1 cellular context compared by ENCODE assay signal in the genomic region with DNA sequence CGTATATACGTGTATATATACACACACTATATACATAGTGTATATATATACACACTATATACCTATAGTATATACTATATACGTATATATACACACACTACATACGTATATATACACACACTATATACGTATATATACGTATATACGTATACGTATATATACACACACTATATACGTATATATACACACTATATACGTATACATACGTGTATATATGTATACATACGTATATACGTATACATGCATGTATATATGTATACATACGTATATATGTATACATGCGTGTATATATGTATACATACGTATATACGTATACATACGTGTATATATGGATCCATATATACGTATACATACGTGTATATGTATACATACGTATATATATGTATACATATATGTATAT.
A peak's percentile ranks its signal among the peaks of the same experiment; 100 is the strongest.
TF ChIP-seq lines count a peak whose summit lies in the region.

No MANE protein-coding gene starts in this region.

TF ChIP-seq in K562, 482 proteins besides CTCF, POLR2A, EP300 and RAD21 (continued from another document and continues in another):
- TF ChIP-seq, protein P1, sequence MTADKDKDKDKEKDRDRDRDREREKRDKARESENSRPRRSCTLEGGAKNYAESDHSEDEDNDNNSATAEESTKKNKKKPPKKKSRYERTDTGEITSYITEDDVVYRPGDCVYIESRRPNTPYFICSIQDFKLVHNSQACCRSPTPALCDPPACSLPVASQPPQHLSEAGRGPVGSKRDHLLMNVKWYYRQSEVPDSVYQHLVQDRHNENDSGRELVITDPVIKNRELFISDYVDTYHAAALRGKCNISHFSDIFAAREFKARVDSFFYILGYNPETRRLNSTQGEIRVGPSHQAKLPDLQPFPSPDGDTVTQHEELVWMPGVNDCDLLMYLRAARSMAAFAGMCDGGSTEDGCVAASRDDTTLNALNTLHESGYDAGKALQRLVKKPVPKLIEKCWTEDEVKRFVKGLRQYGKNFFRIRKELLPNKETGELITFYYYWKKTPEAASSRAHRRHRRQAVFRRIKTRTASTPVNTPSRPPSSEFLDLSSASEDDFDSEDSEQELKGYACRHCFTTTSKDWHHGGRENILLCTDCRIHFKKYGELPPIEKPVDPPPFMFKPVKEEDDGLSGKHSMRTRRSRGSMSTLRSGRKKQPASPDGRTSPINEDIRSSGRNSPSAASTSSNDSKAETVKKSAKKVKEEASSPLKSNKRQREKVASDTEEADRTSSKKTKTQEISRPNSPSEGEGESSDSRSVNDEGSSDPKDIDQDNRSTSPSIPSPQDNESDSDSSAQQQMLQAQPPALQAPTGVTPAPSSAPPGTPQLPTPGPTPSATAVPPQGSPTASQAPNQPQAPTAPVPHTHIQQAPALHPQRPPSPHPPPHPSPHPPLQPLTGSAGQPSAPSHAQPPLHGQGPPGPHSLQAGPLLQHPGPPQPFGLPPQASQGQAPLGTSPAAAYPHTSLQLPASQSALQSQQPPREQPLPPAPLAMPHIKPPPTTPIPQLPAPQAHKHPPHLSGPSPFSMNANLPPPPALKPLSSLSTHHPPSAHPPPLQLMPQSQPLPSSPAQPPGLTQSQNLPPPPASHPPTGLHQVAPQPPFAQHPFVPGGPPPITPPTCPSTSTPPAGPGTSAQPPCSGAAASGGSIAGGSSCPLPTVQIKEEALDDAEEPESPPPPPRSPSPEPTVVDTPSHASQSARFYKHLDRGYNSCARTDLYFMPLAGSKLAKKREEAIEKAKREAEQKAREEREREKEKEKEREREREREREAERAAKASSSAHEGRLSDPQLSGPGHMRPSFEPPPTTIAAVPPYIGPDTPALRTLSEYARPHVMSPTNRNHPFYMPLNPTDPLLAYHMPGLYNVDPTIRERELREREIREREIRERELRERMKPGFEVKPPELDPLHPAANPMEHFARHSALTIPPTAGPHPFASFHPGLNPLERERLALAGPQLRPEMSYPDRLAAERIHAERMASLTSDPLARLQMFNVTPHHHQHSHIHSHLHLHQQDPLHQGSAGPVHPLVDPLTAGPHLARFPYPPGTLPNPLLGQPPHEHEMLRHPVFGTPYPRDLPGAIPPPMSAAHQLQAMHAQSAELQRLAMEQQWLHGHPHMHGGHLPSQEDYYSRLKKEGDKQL (CRISPR knock-in tag; IDR thresholded peaks at IDR 0.05; ENCODE audit: borderline replicate concordance): no peak
- TF ChIP-seq, protein P2, sequence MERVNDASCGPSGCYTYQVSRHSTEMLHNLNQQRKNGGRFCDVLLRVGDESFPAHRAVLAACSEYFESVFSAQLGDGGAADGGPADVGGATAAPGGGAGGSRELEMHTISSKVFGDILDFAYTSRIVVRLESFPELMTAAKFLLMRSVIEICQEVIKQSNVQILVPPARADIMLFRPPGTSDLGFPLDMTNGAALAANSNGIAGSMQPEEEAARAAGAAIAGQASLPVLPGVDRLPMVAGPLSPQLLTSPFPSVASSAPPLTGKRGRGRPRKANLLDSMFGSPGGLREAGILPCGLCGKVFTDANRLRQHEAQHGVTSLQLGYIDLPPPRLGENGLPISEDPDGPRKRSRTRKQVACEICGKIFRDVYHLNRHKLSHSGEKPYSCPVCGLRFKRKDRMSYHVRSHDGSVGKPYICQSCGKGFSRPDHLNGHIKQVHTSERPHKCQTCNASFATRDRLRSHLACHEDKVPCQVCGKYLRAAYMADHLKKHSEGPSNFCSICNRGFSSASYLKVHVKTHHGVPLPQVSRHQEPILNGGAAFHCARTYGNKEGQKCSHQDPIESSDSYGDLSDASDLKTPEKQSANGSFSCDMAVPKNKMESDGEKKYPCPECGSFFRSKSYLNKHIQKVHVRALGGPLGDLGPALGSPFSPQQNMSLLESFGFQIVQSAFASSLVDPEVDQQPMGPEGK (CRISPR knock-in tag; IDR thresholded peaks at IDR 0.05; ENCODE audit: borderline replicate concordance): peak; percentile 92
- TF ChIP-seq, protein P3, sequence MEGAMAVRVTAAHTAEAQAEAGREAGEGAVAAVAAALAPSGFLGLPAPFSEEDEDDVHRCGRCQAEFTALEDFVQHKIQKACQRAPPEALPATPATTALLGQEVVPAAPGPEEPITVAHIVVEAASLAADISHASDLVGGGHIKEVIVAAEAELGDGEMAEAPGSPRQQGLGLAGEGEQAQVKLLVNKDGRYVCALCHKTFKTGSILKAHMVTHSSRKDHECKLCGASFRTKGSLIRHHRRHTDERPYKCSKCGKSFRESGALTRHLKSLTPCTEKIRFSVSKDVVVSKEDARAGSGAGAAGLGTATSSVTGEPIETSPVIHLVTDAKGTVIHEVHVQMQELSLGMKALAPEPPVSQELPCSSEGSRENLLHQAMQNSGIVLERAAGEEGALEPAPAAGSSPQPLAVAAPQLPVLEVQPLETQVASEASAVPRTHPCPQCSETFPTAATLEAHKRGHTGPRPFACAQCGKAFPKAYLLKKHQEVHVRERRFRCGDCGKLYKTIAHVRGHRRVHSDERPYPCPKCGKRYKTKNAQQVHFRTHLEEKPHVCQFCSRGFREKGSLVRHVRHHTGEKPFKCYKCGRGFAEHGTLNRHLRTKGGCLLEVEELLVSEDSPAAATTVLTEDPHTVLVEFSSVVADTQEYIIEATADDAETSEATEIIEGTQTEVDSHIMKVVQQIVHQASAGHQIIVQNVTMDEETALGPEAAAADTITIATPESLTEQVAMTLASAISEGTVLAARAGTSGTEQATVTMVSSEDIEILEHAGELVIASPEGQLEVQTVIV (CRISPR knock-in tag; IDR thresholded peaks at IDR 0.05; ENCODE audit: borderline replicate concordance): peak; percentile 85
- peak in 1 of 2 experiments; percentile 83; a peak in 1 of 4 replicates for TF ChIP-seq SRF (CRISPR knock-in tag; IDR thresholded peaks at IDR 0.05)
- peak; percentile 99 for TF ChIP-seq ZNF408 (CRISPR knock-in tag; IDR thresholded peaks at IDR 0.05; ENCODE audit: low read depth)
- TF ChIP-seq, protein P4, sequence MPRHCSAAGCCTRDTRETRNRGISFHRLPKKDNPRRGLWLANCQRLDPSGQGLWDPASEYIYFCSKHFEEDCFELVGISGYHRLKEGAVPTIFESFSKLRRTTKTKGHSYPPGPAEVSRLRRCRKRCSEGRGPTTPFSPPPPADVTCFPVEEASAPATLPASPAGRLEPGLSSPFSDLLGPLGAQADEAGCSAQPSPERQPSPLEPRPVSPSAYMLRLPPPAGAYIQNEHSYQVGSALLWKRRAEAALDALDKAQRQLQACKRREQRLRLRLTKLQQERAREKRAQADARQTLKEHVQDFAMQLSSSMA (CRISPR knock-in tag; IDR thresholded peaks at IDR 0.05): peak; percentile 78
- TF ChIP-seq, protein P5, sequence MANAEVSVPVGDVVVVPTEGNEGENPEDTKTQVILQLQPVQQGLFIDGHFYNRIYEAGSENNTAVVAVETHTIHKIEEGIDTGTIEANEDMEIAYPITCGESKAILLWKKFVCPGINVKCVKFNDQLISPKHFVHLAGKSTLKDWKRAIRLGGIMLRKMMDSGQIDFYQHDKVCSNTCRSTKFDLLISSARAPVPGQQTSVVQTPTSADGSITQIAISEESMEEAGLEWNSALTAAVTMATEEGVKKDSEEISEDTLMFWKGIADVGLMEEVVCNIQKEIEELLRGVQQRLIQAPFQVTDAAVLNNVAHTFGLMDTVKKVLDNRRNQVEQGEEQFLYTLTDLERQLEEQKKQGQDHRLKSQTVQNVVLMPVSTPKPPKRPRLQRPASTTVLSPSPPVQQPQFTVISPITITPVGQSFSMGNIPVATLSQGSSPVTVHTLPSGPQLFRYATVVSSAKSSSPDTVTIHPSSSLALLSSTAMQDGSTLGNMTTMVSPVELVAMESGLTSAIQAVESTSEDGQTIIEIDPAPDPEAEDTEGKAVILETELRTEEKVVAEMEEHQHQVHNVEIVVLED (CRISPR knock-in tag; IDR thresholded peaks at IDR 0.05): peak; percentile 80
- peak; percentile 75; the same call in 1 of the 2 replicates for TF ChIP-seq ZNF445 (CRISPR knock-in tag; IDR thresholded peaks at IDR 0.05; ENCODE audit: low read depth)
- peak; percentile 95 for TF ChIP-seq ZNF165 (CRISPR knock-in tag; IDR thresholded peaks at IDR 0.05; ENCODE audit: borderline replicate concordance)
- TF ChIP-seq, protein P6, sequence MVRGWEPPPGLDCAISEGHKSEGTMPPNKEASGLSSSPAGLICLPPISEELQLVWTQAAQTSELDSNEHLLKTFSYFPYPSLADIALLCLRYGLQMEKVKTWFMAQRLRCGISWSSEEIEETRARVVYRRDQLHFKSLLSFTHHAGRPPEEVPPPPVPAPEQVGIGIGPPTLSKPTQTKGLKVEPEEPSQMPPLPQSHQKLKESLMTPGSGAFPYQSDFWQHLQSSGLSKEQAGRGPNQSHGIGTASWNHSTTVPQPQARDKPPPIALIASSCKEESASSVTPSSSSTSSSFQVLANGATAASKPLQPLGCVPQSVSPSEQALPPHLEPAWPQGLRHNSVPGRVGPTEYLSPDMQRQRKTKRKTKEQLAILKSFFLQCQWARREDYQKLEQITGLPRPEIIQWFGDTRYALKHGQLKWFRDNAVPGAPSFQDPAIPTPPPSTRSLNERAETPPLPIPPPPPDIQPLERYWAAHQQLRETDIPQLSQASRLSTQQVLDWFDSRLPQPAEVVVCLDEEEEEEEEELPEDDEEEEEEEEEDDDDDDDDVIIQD (CRISPR knock-in tag; IDR thresholded peaks at IDR 0.05): peak; percentile 98
- TF ChIP-seq, protein P7, sequence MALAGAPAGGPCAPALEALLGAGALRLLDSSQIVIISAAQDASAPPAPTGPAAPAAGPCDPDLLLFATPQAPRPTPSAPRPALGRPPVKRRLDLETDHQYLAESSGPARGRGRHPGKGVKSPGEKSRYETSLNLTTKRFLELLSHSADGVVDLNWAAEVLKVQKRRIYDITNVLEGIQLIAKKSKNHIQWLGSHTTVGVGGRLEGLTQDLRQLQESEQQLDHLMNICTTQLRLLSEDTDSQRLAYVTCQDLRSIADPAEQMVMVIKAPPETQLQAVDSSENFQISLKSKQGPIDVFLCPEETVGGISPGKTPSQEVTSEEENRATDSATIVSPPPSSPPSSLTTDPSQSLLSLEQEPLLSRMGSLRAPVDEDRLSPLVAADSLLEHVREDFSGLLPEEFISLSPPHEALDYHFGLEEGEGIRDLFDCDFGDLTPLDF (CRISPR knock-in tag; IDR thresholded peaks at IDR 0.05): no peak
- TF ChIP-seq BRCA1 (IDR thresholded peaks at IDR 0.05): no peak
- TF ChIP-seq BRCA1 (CRISPR knock-in tag; IDR thresholded peaks at IDR 0.05): no peak
- TF ChIP-seq, protein P8, sequence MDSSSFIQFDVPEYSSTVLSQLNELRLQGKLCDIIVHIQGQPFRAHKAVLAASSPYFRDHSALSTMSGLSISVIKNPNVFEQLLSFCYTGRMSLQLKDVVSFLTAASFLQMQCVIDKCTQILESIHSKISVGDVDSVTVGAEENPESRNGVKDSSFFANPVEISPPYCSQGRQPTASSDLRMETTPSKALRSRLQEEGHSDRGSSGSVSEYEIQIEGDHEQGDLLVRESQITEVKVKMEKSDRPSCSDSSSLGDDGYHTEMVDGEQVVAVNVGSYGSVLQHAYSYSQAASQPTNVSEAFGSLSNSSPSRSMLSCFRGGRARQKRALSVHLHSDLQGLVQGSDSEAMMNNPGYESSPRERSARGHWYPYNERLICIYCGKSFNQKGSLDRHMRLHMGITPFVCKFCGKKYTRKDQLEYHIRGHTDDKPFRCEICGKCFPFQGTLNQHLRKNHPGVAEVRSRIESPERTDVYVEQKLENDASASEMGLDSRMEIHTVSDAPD (CRISPR knock-in tag; IDR thresholded peaks at IDR 0.05): peak; percentile 53; the same call in 1 of the 2 replicates
- TF ChIP-seq ZNF133 (CRISPR knock-in tag; IDR thresholded peaks at IDR 0.05): peak; percentile 86; the same call in 1 of the 2 replicates
- TF ChIP-seq HOXB6 (CRISPR knock-in tag; IDR thresholded peaks at IDR 0.05; ENCODE audit: borderline replicate concordance): peak; percentile 99
